Comparison of ENCODE assay signal across 1 cellular context in the genomic region with DNA sequence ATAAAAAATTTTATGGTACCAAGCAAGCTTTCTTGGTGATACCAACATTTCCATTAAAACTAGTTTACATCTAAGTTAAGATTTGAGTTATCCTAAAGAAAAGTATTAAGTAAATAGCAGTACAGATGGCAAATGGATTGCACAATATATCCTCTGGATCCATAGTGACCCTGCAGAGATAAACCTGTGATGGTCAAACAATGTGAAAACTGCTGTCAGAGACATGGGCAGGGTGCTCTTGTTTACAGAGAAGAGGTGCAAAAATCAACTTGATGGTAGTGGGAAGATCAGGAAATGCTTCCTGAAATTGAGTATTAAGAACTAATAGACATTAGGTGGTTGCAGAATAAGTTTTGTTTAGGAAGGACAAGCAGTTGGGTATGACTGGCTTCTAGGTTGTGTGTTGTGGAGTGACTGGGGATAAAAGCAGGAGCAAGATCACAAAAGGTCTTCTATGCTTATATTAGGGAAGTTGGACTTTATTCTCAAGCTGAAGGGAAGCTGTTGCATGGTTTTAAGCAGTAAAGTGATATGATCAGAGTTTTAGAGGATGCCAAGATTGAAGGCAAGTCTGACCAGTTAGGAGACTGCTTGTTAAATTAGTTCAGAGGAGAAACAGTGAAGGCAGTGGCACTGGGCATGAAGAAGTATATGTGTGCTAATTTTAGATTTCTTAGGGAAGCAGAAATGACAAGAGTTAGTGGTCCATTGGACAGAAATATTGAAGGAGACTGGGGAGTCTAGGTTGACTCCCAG.
TF ChIP-seq lines count a peak whose summit lies in the region.

No MANE protein-coding gene starts in this region.

TF ChIP-seq in IMR-90, 13 proteins besides CTCF, POLR2A, EP300 and RAD21:
- TF ChIP-seq CEBPB (IDR thresholded peaks at IDR 0.05; ENCODE audit: low read depth, low read length) (peak; percentile 83), RFX5 (IDR thresholded peaks at IDR 0.05; ENCODE audit: low read depth, low read length) (no peak), MAZ (IDR thresholded peaks at IDR 0.05; ENCODE audit: borderline replicate concordance, low read depth, low read length) (no peak)
- TF ChIP-seq, protein P1, sequence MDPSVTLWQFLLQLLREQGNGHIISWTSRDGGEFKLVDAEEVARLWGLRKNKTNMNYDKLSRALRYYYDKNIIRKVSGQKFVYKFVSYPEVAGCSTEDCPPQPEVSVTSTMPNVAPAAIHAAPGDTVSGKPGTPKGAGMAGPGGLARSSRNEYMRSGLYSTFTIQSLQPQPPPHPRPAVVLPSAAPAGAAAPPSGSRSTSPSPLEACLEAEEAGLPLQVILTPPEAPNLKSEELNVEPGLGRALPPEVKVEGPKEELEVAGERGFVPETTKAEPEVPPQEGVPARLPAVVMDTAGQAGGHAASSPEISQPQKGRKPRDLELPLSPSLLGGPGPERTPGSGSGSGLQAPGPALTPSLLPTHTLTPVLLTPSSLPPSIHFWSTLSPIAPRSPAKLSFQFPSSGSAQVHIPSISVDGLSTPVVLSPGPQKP (IDR thresholded peaks at IDR 0.05; ENCODE audit: borderline replicate concordance, low read depth, low read length): no peak
- TF ChIP-seq, protein P2, sequence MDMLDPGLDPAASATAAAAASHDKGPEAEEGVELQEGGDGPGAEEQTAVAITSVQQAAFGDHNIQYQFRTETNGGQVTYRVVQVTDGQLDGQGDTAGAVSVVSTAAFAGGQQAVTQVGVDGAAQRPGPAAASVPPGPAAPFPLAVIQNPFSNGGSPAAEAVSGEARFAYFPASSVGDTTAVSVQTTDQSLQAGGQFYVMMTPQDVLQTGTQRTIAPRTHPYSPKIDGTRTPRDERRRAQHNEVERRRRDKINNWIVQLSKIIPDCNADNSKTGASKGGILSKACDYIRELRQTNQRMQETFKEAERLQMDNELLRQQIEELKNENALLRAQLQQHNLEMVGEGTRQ (IDR thresholded peaks at IDR 0.05; ENCODE audit: low read depth, low read length): no peak
